Comparison of ENCODE assay signal across 16 cellular contexts in genomic region chr16:89048871-89049422, GRCh38. TPM values are rescaled to one million over a fixed set of nuclear protein-coding genes. Genes with fewer than 3 reads are reported as not detected.
A peak's percentile ranks its signal among the peaks of the same experiment; 100 is the strongest.
DNase-seq lines count a peak whose midpoint lies in the region; ATAC-seq, FAIRE-seq and TF ChIP-seq lines count a peak whose summit lies in the region.
"Had no signal": no experiment of that assay in that cellular context is flagged by ENCODE, and none has a peak within 500 bp of the region (broad histone marks: within the 10 kb centered on the region; RNA-seq: fewer than 3 reads in every experiment).

No MANE protein-coding gene starts in this region.

- H3K4me3 ChIP-seq in left ventricle myocardium inferior (no peak overlapping the region), neural progenitor cell (no peak overlapping the region), small intestine (ENCODE audit: low read depth in 1 of 2, low read length in 2 of 2) (no peak overlapping the region)

- no peaks in the 10 kb centered on the region for H3K36me3 ChIP-seq in left ventricle myocardium inferior
- no peaks in the 10 kb centered on the region for H3K36me3 ChIP-seq in neural progenitor cell
- no peaks in the 10 kb centered on the region for H3K36me3 ChIP-seq in small intestine (ENCODE audit: control insufficient read depth in 2 of 2, insufficient read depth in 2 of 2, low read length in 2 of 2)

- H2AFZ ChIP-seq in neural progenitor cell (replicated peaks) = no peak overlapping the region

- no peaks in the 10 kb centered on the region for H3F3A ChIP-seq in neural progenitor cell (ENCODE audit: low read depth)

- H3K4me1 ChIP-seq in left ventricle myocardium inferior (no peaks in the 10 kb centered on the region), neural progenitor cell (peaks cover 6% of the 10 kb centered on the region), small intestine (ENCODE audit: control insufficient read depth in 2 of 2, insufficient read depth in 1 of 2, low read depth in 1 of 2, low read length in 1 of 2) (no peaks in the 10 kb centered on the region)

- intact Hi-C loops in natural killer cell (cut with micrococcal nuclease) = no loop called here
- intact Hi-C loops in left ventricle myocardium inferior (cut with micrococcal nuclease) = no loop called here

- H3K4me2 ChIP-seq in neural progenitor cell = no peak overlapping the region

- no peaks in the 10 kb centered on the region for H3K36me3 Mint-ChIP-seq in natural killer cell treated with Interleukin-12 subunit alpha and Interleukin-12 subunit beta and Interleukin-15 and Interleukin-18, amount 100 ng/mL, for 72 hours
- H3K36me3 Mint-ChIP-seq in natural killer cell (no peaks in the 10 kb centered on the region), neural progenitor cell (no peaks in the 10 kb centered on the region)

- no peak for FAIRE-seq in small intestine (lab: Jason Lieb, UNC)
- FAIRE-seq: A204.1, G401.6 had no signal

- peak; percentile 56 for DNase-seq in natural killer cell treated with Interleukin-12 subunit alpha and Interleukin-12 subunit beta and Interleukin-15 and Interleukin-18, amount 100 ng/mL, for 72 hours (ENCODE audit: low spot score)
- DNase-seq in natural killer cell (no peak), left ventricle myocardium inferior (peak; percentile 5), neural progenitor cell (ENCODE audit: low spot score) (no peak), NCI-H2029 (lab: John Stamatoyannopoulos, UW) (no peak), small intestine (no peak), NCI-H1092 treated with DMSO at 0.1 percent for 48 hours (lab: John Stamatoyannopoulos, UW) (no peak), HuH-7.5 (ENCODE audit: low spot score) (no peak)
- DNase-seq: DND-41, KG1, NCI-H146, NCI-H2081 treated with DMSO at 0.1 percent for 48 hours, SHP77 had no signal

- H3K9me3 ChIP-seq in left ventricle myocardium inferior (replicated peaks) (no peaks in the 10 kb centered on the region), neural progenitor cell (ENCODE audit: low read depth) (no peaks in the 10 kb centered on the region), small intestine (ENCODE audit: control insufficient read depth, low read depth) (no peaks in the 10 kb centered on the region)

- 71 to 83% (median 72%) methylated on average over 24 of the region's 24 CpGs for WGBS in small intestine, 3 donors

- peak overlapping the region in 1 of 2 donors; percentile 54 for H3K27ac Mint-ChIP-seq in natural killer cell treated with Interleukin-12 subunit alpha and Interleukin-12 subunit beta and Interleukin-15 and Interleukin-18, amount 100 ng/mL, for 72 hours
- H3K27ac Mint-ChIP-seq in natural killer cell (no peak overlapping the region), neural progenitor cell (peak overlapping the region; percentile 18)

- H3K9me3 Mint-ChIP-seq in natural killer cell treated with Interleukin-12 subunit alpha and Interleukin-12 subunit beta and Interleukin-15 and Interleukin-18, amount 100 ng/mL, for 72 hours = peaks cover 4% of the 10 kb centered on the region
- peaks cover 2 to 3% of the 10 kb centered on the region in 2 donors for H3K9me3 Mint-ChIP-seq in natural killer cell
- H3K9me3 Mint-ChIP-seq in neural progenitor cell = peaks cover 3% of the 10 kb centered on the region

- H3K79me2 ChIP-seq in neural progenitor cell (ENCODE audit: low read depth) = no peaks in the 10 kb centered on the region

- H3K27me3 Mint-ChIP-seq in natural killer cell treated with Interleukin-12 subunit alpha and Interleukin-12 subunit beta and Interleukin-15 and Interleukin-18, amount 100 ng/mL, for 72 hours = peaks cover 0 to 9% of the 10 kb centered on the region in 2 donors
- H3K27me3 Mint-ChIP-seq in natural killer cell (ENCODE audit: low read depth in 2 of 2) (peaks cover 3 to 8% of the 10 kb centered on the region in 2 donors), neural progenitor cell (ENCODE audit: insufficient read depth, low read depth) (peaks cover 12% of the 10 kb centered on the region)

- no peaks in the 10 kb centered on the region for H4K20me1 ChIP-seq in neural progenitor cell (ENCODE audit: low read depth)

- H3K4me3 Mint-ChIP-seq in natural killer cell treated with Interleukin-12 subunit alpha and Interleukin-12 subunit beta and Interleukin-15 and Interleukin-18, amount 100 ng/mL, for 72 hours = no peak overlapping the region
- H3K4me3 Mint-ChIP-seq in natural killer cell (no peak overlapping the region), neural progenitor cell (no peak overlapping the region)

- ATAC-seq in natural killer cell treated with Interleukin-12 subunit alpha and Interleukin-12 subunit beta and Interleukin-15 and Interleukin-18, amount 100 ng/mL, for 72 hours = no peak
- ATAC-seq in natural killer cell = no peak

- TF ChIP-seq CTCF in natural killer cell (IDR thresholded peaks at IDR 0.05) (no peak), left ventricle myocardium inferior (IDR thresholded peaks at IDR 0.05; ENCODE audit: borderline replicate concordance) (no peak), neural progenitor cell (IDR thresholded peaks at IDR 0.05) (no peak)

- H3K27me3 ChIP-seq in left ventricle myocardium inferior (ENCODE audit: low read depth) (peaks cover 100% of the 10 kb centered on the region), neural progenitor cell (no peaks in the 10 kb centered on the region), small intestine (ENCODE audit: control insufficient read depth in 2 of 2, insufficient read depth in 2 of 2, low read length in 2 of 2) (peaks cover 0 to 4% of the 10 kb centered on the region in 2 donors)

- no peak overlapping the region for H3K9ac ChIP-seq in neural progenitor cell

- H3K27ac ChIP-seq in left ventricle myocardium inferior (replicated peaks) (no peak overlapping the region), neural progenitor cell (no peak overlapping the region), small intestine (ENCODE audit: low read depth in 1 of 2, low read length in 1 of 2) (no peak overlapping the region)
- H3K27ac ChIP-seq: C4-2B had no signal

- peaks cover 5 to 10% of the 10 kb centered on the region in 2 donors for H3K4me1 Mint-ChIP-seq in natural killer cell treated with Interleukin-12 subunit alpha and Interleukin-12 subunit beta and Interleukin-15 and Interleukin-18, amount 100 ng/mL, for 72 hours (ENCODE audit: low read depth in 2 of 2)
- H3K4me1 Mint-ChIP-seq in natural killer cell = peaks cover 0 to 4% of the 10 kb centered on the region in 2 donors
- peaks cover 11% of the 10 kb centered on the region for H3K4me1 Mint-ChIP-seq in neural progenitor cell

RNA-seq across cellular contexts. Expression of gene ACSF3, which starts 44.7 kb away (rescaled TPM):
- total RNA-seq in natural killer cell treated with Interleukin-12 subunit alpha and Interleukin-12 subunit beta and Interleukin-15 and Interleukin-18, amount 100 ng/mL, for 72 hours = 100 to 1,000 TPM in 1 of 2 donors, 10 to 100 TPM in 1; 52.3 to 125 TPM
- total RNA-seq in natural killer cell (10 to 100 TPM; 45.0 to 71.4 (median 51.6) TPM), left ventricle myocardium inferior (16.7 TPM), neural progenitor cell (ENCODE audit: low replicate concordance) (14.5 and 25.9 TPM in 2 replicates)
- 10 to 100 TPM; 49.2 to 93.7 (median 68.1) TPM for polyA plus RNA-seq in small intestine

Comparison
In these comparisons a context has a peak if more than half of its experiments do, and no peak if none do; other contexts are left out.
1. DNase-seq: peak in natural killer cell treated with Interleukin-12 subunit alpha and Interleukin-12 subunit beta and Interleukin-15 and Interleukin-18, amount 100 ng/mL, for 72 hours (single experiment) and left ventricle myocardium inferior (single experiment); none in natural killer cell (single experiment), neural progenitor cell (single experiment), NCI-H2029 (single experiment), small intestine (single experiment), NCI-H1092 treated with DMSO at 0.1 percent for 48 hours (single experiment) and HuH-7.5 (single experiment).